In genomic region chr2:43877782-43878464, GRCh38 we compare ENCODE assay signal across 8 cellular contexts. TPM values are rescaled to one million over a fixed set of nuclear protein-coding genes. Genes with fewer than 3 reads are reported as not detected.
DNase-seq lines count a peak whose midpoint lies in the region; ATAC-seq, FAIRE-seq and TF ChIP-seq lines count a peak whose summit lies in the region.

No MANE protein-coding gene starts in this region.

- no peaks in the 10 kb centered on the region for H3K9me3 Mint-ChIP-seq in CD8-positive, alpha-beta T cell

- intact Hi-C loops in CD8-positive, alpha-beta T cell (cut with DNase I, micrococcal nuclease), result loop anchor here (1.0 to 10.0 kb wide), 2 partner anchors 1077 kb away; no protein-coding TSS in a partner anchor
- intact Hi-C loops in thyroid gland (cut with DNase I), result loop anchor here (10.0 kb wide), 1 partner anchor 1077 kb away; no protein-coding TSS in a partner anchor

- CTCF ChIA-PET in CD8-positive, alpha-beta T cell (lab: Charles Lee), result interaction anchor here (0.6 to 1.3 kb wide), 4 partner anchors 24 to 1078 kb away, joined by 3 to 5 read pairs (median 4); no protein-coding TSS in a partner anchor

- no peaks in the 10 kb centered on the region for H4K20me1 ChIP-seq in Karpas-422 (ENCODE audit: insufficient read depth, low read depth, low read length)

- no peak for FAIRE-seq in RCC 7860 (lab: Jason Lieb, UNC)

- no peaks in the 10 kb centered on the region for H3K36me3 ChIP-seq in CD8-positive, alpha-beta T cell (ENCODE audit: insufficient read depth, low read length)
- H3K36me3 ChIP-seq in Karpas-422 (ENCODE audit: insufficient read depth, low read length), result no peaks in the 10 kb centered on the region
- H3K36me3 ChIP-seq in neutrophil, result no peaks in the 10 kb centered on the region
- no peaks in the 10 kb centered on the region for H3K36me3 ChIP-seq in thyroid gland

- peak overlapping the region; percentile 50 for H3K4me3 Mint-ChIP-seq in CD8-positive, alpha-beta T cell

- 33 to 38% methylated on average over 16 of the region's 16 CpGs for WGBS in thyroid gland, 2 donors

- POLR2A ChIA-PET in CD8-positive, alpha-beta T cell (lab: Charles Lee), result no interaction called here

- H3K9ac ChIP-seq in Karpas-422 (ENCODE audit: low read length), result no peak overlapping the region

- no peak overlapping the region for H2AFZ ChIP-seq in Karpas-422 (ENCODE audit: low read length)

- DNase-seq in CD8-positive, alpha-beta T cell, result peak; percentile 26 to 68 (median 53)
- DNase-seq in Karpas-422 (peak; percentile 86), RCC 7860 (ENCODE audit: low spot score) (peak; percentile 53), activated T-helper 1 cell treated with Interleukin-2 at 50 U/mL for 16 hours (ENCODE audit: low read depth) (peak; percentile 24), fibroblast of the conjunctiva (ENCODE audit: low read depth) (peak; percentile 42), thyroid gland (peak; percentile 59 to 67)

- H3K9me3 ChIP-seq in CD8-positive, alpha-beta T cell (ENCODE audit: low read length), result no peaks in the 10 kb centered on the region
- no peaks in the 10 kb centered on the region for H3K9me3 ChIP-seq in Karpas-422 (ENCODE audit: low read length)
- no peaks in the 10 kb centered on the region for H3K9me3 ChIP-seq in neutrophil
- H3K9me3 ChIP-seq in thyroid gland, result no peaks in the 10 kb centered on the region

- no peaks in the 10 kb centered on the region for H3K27me3 ChIP-seq in CD8-positive, alpha-beta T cell (ENCODE audit: insufficient read depth, low read length)
- H3K27me3 ChIP-seq in Karpas-422 (ENCODE audit: low read length), result no peaks in the 10 kb centered on the region
- peaks cover 5% of the 10 kb centered on the region for H3K27me3 ChIP-seq in neutrophil
- no peaks in the 10 kb centered on the region for H3K27me3 ChIP-seq in thyroid gland

- no peaks in the 10 kb centered on the region for H3K36me3 Mint-ChIP-seq in CD8-positive, alpha-beta T cell

- no peak overlapping the region for H3K27ac Mint-ChIP-seq in CD8-positive, alpha-beta T cell

- no peaks in the 10 kb centered on the region for H3K9me2 ChIP-seq in Karpas-422 (replicated peaks; ENCODE audit: insufficient read depth, low read length)

- no peak overlapping the region for H3K4me3 ChIP-seq in CD8-positive, alpha-beta T cell (ENCODE audit: low read depth, low read length)
- H3K4me3 ChIP-seq in Karpas-422 (ENCODE audit: low read length) (no peak overlapping the region), neutrophil (ENCODE audit: low read depth in 1 of 2, low read length in 1 of 2) (no peak overlapping the region), thyroid gland (replicated peaks in 1 of 3) (no peak overlapping the region)

- no peaks in the 10 kb centered on the region for H3K79me2 ChIP-seq in Karpas-422 (ENCODE audit: low read length)

- TF ChIP-seq POLR2A in thyroid gland (IDR thresholded peaks at IDR 0.05), result no peak

- peak; percentile 86 for ATAC-seq in CD8-positive, alpha-beta T cell
- peak; percentile 71 for ATAC-seq in GM19463 (IDR thresholded peaks at IDR 0.05; ENCODE audit: unreplicated experiment)

- H3K4me2 ChIP-seq in Karpas-422 (ENCODE audit: low read depth, low read length, poor library complexity, severe bottlenecking), result peak overlapping the region; percentile 10

- no peaks in the 10 kb centered on the region for H3K4me1 ChIP-seq in CD8-positive, alpha-beta T cell (ENCODE audit: insufficient read depth, low read length)
- H3K4me1 ChIP-seq in Karpas-422 (ENCODE audit: low read length) (no peaks in the 10 kb centered on the region), neutrophil (ENCODE audit: control insufficient read depth in 1 of 2, insufficient read depth in 1 of 2, low read depth in 1 of 2, low read length in 1 of 2) (no peaks in the 10 kb centered on the region), thyroid gland (peaks cover 0 to 4% of the 10 kb centered on the region in 2 donors)

- peaks cover 22% of the 10 kb centered on the region for H3K27me3 Mint-ChIP-seq in CD8-positive, alpha-beta T cell (ENCODE audit: low read depth)

- H3K27ac ChIP-seq in CD8-positive, alpha-beta T cell (ENCODE audit: low read depth, low read length), result no peak overlapping the region
- H3K27ac ChIP-seq in Karpas-422 (ENCODE audit: low read length) (no peak overlapping the region), neutrophil (no peak overlapping the region), thyroid gland (no peak overlapping the region)

- peaks cover 7% of the 10 kb centered on the region for H3K4me1 Mint-ChIP-seq in CD8-positive, alpha-beta T cell (ENCODE audit: low read depth)

- peak; percentile 92 for TF ChIP-seq CTCF in CD8-positive, alpha-beta T cell (IDR thresholded peaks at IDR 0.05)
- TF ChIP-seq CTCF in neutrophil (IDR thresholded peaks at IDR 0.05) (peak; percentile 50), thyroid gland (IDR thresholded peaks at IDR 0.05) (peak; percentile 79 to 97 (median 84))

RNA-seq across cellular contexts. Expression of gene ABCG8, which starts 39.2 kb away (rescaled TPM):
- total RNA-seq in CD8-positive, alpha-beta T cell, result not detected
- total RNA-seq in Karpas-422 (2014; rRNA removed; shearing (Covaris generic); ENCODE audit: low replicate concordance), result not detected in 2 replicates
- not detected for total RNA-seq in thyroid gland

RNA-seq across cellular contexts. Expression of gene ABCG5, which starts 39.3 kb away (rescaled TPM):
- not detected for total RNA-seq in CD8-positive, alpha-beta T cell
- total RNA-seq in Karpas-422 (2014; rRNA removed; shearing (Covaris generic); ENCODE audit: low replicate concordance), result not detected in 2 replicates
- total RNA-seq in thyroid gland, result not detected

Comparison
In these comparisons a context has a peak if more than half of its experiments do, and no peak if none do; other contexts are left out.
1. DNase-seq: peak in every context shown above with its lines; median percentile 86 in Karpas-422; 63 in thyroid gland; 53 in CD8-positive, alpha-beta T cell; 53 in RCC 7860; 42 in fibroblast of the conjunctiva; 24 in activated T-helper 1 cell treated with Interleukin-2 at 50 U/mL for 16 hours.